In the genomic region with DNA sequence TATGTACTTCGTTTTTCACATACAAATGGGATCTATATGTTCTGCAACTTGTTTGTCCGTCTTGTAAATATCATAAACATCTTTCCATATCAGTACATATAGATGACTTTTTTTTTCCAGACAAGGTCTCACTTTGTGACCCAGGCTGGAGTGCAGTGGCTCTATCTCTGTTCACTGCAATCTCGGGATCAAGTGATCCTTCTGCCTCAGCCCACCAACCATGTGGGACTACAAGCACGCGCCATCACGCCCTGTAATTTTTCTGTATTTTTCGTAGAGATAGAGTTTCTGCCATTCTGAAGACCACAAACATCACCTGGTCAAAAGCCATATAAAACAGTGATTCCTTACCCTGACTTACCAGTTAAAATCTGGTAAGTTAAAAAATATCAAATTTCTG, we compare ENCODE assay signal across 11 cellular contexts. TPM values are rescaled to one million over a fixed set of nuclear protein-coding genes. Genes with fewer than 3 reads are reported as not detected.
A peak's percentile ranks its signal among the peaks of the same experiment; 100 is the strongest.
DNase-seq lines count a peak whose midpoint lies in the region; ATAC-seq, FAIRE-seq and TF ChIP-seq lines count a peak whose summit lies in the region.
"Had no signal": no experiment of that assay in that cellular context is flagged by ENCODE, and none has a peak within 500 bp of the region (broad histone marks: within the 10 kb centered on the region; RNA-seq: fewer than 3 reads in every experiment).

No MANE protein-coding gene starts in this region.

- ATAC-seq in A549: no peak
- ATAC-seq in HG03135 (IDR thresholded peaks at IDR 0.05; ENCODE audit: unreplicated experiment): no peak
- ATAC-seq in heart left ventricle: no peak
- no peak for ATAC-seq in HG02884 (IDR thresholded peaks at IDR 0.05; ENCODE audit: unreplicated experiment)

- peak overlapping the region; percentile 49; the same call in 2 of the 3 replicates for H3K4me3 ChIP-seq in A549
- H3K4me3 ChIP-seq in GM12865 (ENCODE audit: low read depth, low read length): peak overlapping the region; percentile 67
- peak overlapping the region; percentile 96 for H3K4me3 ChIP-seq in endodermal cell (ENCODE audit: low read length)
- H3K4me3 ChIP-seq in heart left ventricle: no peak overlapping the region

- H3K27me3 Mint-ChIP-seq in endodermal cell (ENCODE audit: insufficient read depth) (no peaks in the 10 kb centered on the region), mesothelial cell of epicardium (ENCODE audit: low read depth) (peaks cover 1% of the 10 kb centered on the region)

- DNase-seq in A549 (ENCODE audit: low read depth in 1 of 2, low spot score in 1 of 2): no peak
- DNase-seq in GM12865 (ENCODE audit: low read depth): peak; percentile 31
- peak; percentile 72 for DNase-seq in OCI-M1 (lab: John Stamatoyannopoulos, UW)
- DNase-seq in endodermal cell: no peak
- DNase-seq in heart left ventricle: no peak
- DNase-seq in mesothelial cell of epicardium (ENCODE audit: low spot score in 2 of 2, unreplicated experiment in 2 of 2): no peak
- DNase-seq: DMS153, islet precursor cell, NCI-H524 had no signal

- no peak for FAIRE-seq in A549 (lab: Jason Lieb, UNC)

- H3K4me1 ChIP-seq in A549 (peaks cover 7% of the 10 kb centered on the region; the same call in 2 of the 3 replicates), endodermal cell (ENCODE audit: control insufficient read depth, insufficient read depth, low read length) (no peaks in the 10 kb centered on the region), heart left ventricle (peaks cover 0 to 30% (median 15%) of the 10 kb centered on the region in 12 donors)

- no peak for TF ChIP-seq EP300 in A549 (IDR thresholded peaks at IDR 0.05)

- H3K9me3 Mint-ChIP-seq in endodermal cell (peaks cover 3% of the 10 kb centered on the region), mesothelial cell of epicardium (peaks cover 5% of the 10 kb centered on the region)

- POLR2A ChIA-PET in A549 (lab: Yijun Ruan, JAX): no interaction called here

- H3K27ac Mint-ChIP-seq in endodermal cell (no peak overlapping the region), mesothelial cell of epicardium (no peak overlapping the region)

- WGBS in A549 (ENCODE audit: missing lambda C conversion rate): 67% methylated on average over 7 of the region's 7 CpGs
- WGBS in endodermal cell (ENCODE audit: insufficient coverage in 1 of 2, insufficient read length in 1 of 2), 2 experiments: 84 to 92% methylated on average over 3 to 7 of the region's 7 CpGs
- 90 to 93% (median 92%) methylated on average over 7 of the region's 7 CpGs for WGBS in heart left ventricle, 4 donors

- H3K36me3 Mint-ChIP-seq in endodermal cell (ENCODE audit: low read depth) (peaks cover 30% of the 10 kb centered on the region), mesothelial cell of epicardium (peaks cover 3% of the 10 kb centered on the region)

- H3K27me3 ChIP-seq in endodermal cell (ENCODE audit: control insufficient read depth, insufficient read depth, low read length, poor library complexity, severe bottlenecking) (no peaks in the 10 kb centered on the region), heart left ventricle (no peaks in the 10 kb centered on the region)

- H3K27ac ChIP-seq in A549: peak overlapping the region; percentile 77 to 95; a peak in 5 of 6 replicates
- H3K27ac ChIP-seq in endodermal cell (ENCODE audit: low read depth, low read length): no peak overlapping the region
- no peak overlapping the region for H3K27ac ChIP-seq in heart left ventricle

- no peak overlapping the region for H3K9ac ChIP-seq in endodermal cell (ENCODE audit: extremely low read depth, low read length, poor library complexity, severe bottlenecking)

- TF ChIP-seq RAD21 in A549 (conservative IDR thresholded peaks at IDR 0.05 in 1 of 2, IDR thresholded peaks at IDR 0.05 in 1 of 2): no peak

- peak overlapping the region; percentile 69 for H3K4me2 ChIP-seq in A549

- no peaks in the 10 kb centered on the region for H3K9me3 ChIP-seq in A549
- H3K9me3 ChIP-seq in endodermal cell (ENCODE audit: control insufficient read depth, low read length): peaks cover 5% of the 10 kb centered on the region
- H3K9me3 ChIP-seq in heart left ventricle: no peaks in the 10 kb centered on the region

- no peak for TF ChIP-seq CTCF in A549 (IDR thresholded peaks at IDR 0.05)
- TF ChIP-seq CTCF in GM12865 (IDR thresholded peaks at IDR 0.05; ENCODE audit: insufficient read depth, low read depth, low read length, missing control alignments): no peak
- no peak for TF ChIP-seq CTCF in endodermal cell (conservative IDR thresholded peaks at IDR 0.05)
- no peak for TF ChIP-seq CTCF in heart left ventricle (IDR thresholded peaks at IDR 0.05)
- no peak for TF ChIP-seq CTCF in mesothelial cell of epicardium (IDR thresholded peaks at IDR 0.05; ENCODE audit: unreplicated experiment)

- H3K4me1 Mint-ChIP-seq in endodermal cell (peaks cover 14% of the 10 kb centered on the region), mesothelial cell of epicardium (peaks cover 26% of the 10 kb centered on the region)

- intact Hi-C loops in heart left ventricle (cut with DNase I): loop anchor here in 1 of 10 donors (10.0 kb wide), 1 partner anchor 326 kb away; no protein-coding TSS in a partner anchor

- peaks cover 22% of the 10 kb centered on the region for H3K36me3 ChIP-seq in endodermal cell (ENCODE audit: control insufficient read depth, insufficient read depth, low read length)
- peaks cover 0 to 16% (median 0%) of the 10 kb centered on the region in 9 donors for H3K36me3 ChIP-seq in heart left ventricle

- H3K4me3 Mint-ChIP-seq in endodermal cell: no peak overlapping the region
- H3K4me3 Mint-ChIP-seq in mesothelial cell of epicardium: no peak overlapping the region

- CTCF ChIA-PET in A549 (lab: Yijun Ruan, JAX): interaction anchor here (0.6 kb wide), 1 partner anchor 1340 kb away, joined by 3 read pairs; no protein-coding TSS in a partner anchor

- TF ChIP-seq POLR2A in A549 (IDR thresholded peaks at IDR 0.05; ENCODE audit: low read length) (no peak), heart left ventricle (IDR thresholded peaks at IDR 0.05) (no peak)

TF ChIP-seq in A549, 52 proteins besides CTCF, POLR2A, EP300 and RAD21:
- TF ChIP-seq CHD4 (IDR thresholded peaks at IDR 0.05; ENCODE audit: borderline replicate concordance): no peak
- no peak for TF ChIP-seq RCOR1 (IDR thresholded peaks at IDR 0.05; ENCODE audit: low read depth, low read length)
- no peak for TF ChIP-seq HDAC2 (IDR thresholded peaks at IDR 0.05)
- TF ChIP-seq NR3C1 (IDR thresholded peaks at IDR 0.05): no peak
TF ChIP-seq in A549: peak in this region for 0.

RNA-seq across cellular contexts. Expression of a gene that starts 37.7 kb away (rescaled TPM):
- polyA plus RNA-seq in A549 (2011; rRNA removed): 47.5 and 60.6 TPM in 2 replicates
- 14.7 and 15.2 TPM in 2 replicates for polyA plus RNA-seq in A549 (2012; cell fraction: cytosol; rRNA removed)
- polyA plus RNA-seq in A549 (2012; cell fraction: nucleus; rRNA removed): 8.4 and 18.8 TPM in 2 replicates
- 100 to 108 TPM (median 102 TPM) in 3 replicates for polyA plus RNA-seq in A549 (2017; fragmentation: RNase III; extraction: RNeasy Plus Mini Kit Qiagen cat#74134 plus additional on column Dnase treatment)
- polyA minus RNA-seq in A549 (2011; rRNA and poly(A)+ RNA removed): 14.1 and 18.4 TPM in 2 replicates
- total RNA-seq in endodermal cell: 100 to 1,000 TPM; 121 to 123 TPM
- 118 TPM for polyA plus RNA-seq in endodermal cell (2013, experiment 1 of 2)
- polyA plus RNA-seq in endodermal cell (2013, experiment 2 of 2): 104 TPM
- total RNA-seq in heart left ventricle: 10 to 100 TPM; 28.4 to 71.0 (median 59.0) TPM
- polyA plus RNA-seq in heart left ventricle: 10 to 100 TPM; 23.7 to 51.3 TPM
- 127 to 129 TPM (median 129 TPM) in 3 replicates for total RNA-seq in mesothelial cell of epicardium

Comparison
In these comparisons a context has a peak if more than half of its experiments do, and no peak if none do; other contexts are left out.
1. DNase-seq: peak in GM12865 (single experiment) and OCI-M1 (single experiment); none in A549 (0 of 2), endodermal cell (single experiment), heart left ventricle (0 of 5) and mesothelial cell of epicardium (0 of 2).
2. H3K27ac ChIP-seq: peak in A549 (2 of 2); none in endodermal cell (single experiment) and heart left ventricle (0 of 12).
3. H3K4me3 ChIP-seq: peak in A549 (single experiment), GM12865 (single experiment) and endodermal cell (single experiment); none in heart left ventricle (0 of 12).